In the genomic region with DNA sequence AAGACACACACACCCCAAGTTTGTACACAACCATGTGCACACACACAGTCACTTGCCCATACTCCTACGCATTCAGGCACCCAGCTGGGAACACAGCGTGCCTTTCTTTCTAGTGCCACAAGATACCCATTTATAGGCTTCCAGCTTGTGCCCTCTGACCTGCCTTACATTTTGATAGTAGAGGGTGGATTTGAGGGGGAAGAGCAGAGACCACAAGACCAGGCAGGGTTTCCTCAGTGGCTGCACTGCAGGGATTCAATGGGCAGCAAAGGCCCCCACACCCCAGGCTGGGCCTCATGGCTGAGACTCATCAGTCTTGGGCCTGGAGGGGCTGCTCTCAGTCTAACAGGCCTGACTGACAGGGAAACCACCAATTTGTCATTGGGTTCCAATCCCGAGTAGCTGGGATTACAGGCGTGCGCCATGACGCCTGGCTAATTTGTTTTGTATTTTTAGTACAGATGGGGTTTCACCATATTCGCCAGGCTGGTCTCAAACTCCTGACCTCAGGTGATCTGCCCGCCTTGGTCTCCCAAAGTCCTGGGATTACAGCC, we compare ENCODE assay signal across 9 cellular contexts. TPM values are rescaled to one million over a fixed set of nuclear protein-coding genes. Genes with fewer than 3 reads are reported as not detected.
DNase-seq lines count a peak whose midpoint lies in the region; ATAC-seq and TF ChIP-seq lines count a peak whose summit lies in the region.
"Had no signal": no experiment of that assay in that cellular context is flagged by ENCODE, and none has a peak within 500 bp of the region (broad histone marks: within the 10 kb centered on the region; RNA-seq: fewer than 3 reads in every experiment).

No MANE protein-coding gene starts in this region.

- DNase-seq in right cardiac atrium (no peak), left cardiac atrium (no peak), uterus (no peak), SK-N-DZ (ENCODE audit: low spot score) (no peak)
- peak; percentile 48 for DNase-seq in activated naive CD8-positive, alpha-beta T cell treated with anti-CD3 and anti-CD28 coated beads for 36 hours
- DNase-seq in natural killer cell treated with Interleukin-12 subunit alpha and Interleukin-12 subunit beta and Interleukin-15 and Interleukin-18, amount 100 ng/mL, for 72 hours (ENCODE audit: low spot score) = no peak
- no peak for DNase-seq in activated CD4-positive, CD25-positive, alpha-beta regulatory T cell treated with anti-CD3 and anti-CD28 coated beads, Interleukin-2, amount 50 U/mL, for 72 hours
- DNase-seq: occipital lobe had no signal

- H3K4me1 Mint-ChIP-seq in activated naive CD8-positive, alpha-beta T cell treated with anti-CD3 and anti-CD28 coated beads for 36 hours = peaks cover 55% of the 10 kb centered on the region
- H3K4me1 Mint-ChIP-seq in natural killer cell treated with Interleukin-12 subunit alpha and Interleukin-12 subunit beta and Interleukin-15 and Interleukin-18, amount 100 ng/mL, for 72 hours (ENCODE audit: low read depth in 2 of 2) = peaks cover 65 to 66% of the 10 kb centered on the region in 2 donors

- no peaks in the 10 kb centered on the region for H3K27me3 Mint-ChIP-seq in activated naive CD8-positive, alpha-beta T cell treated with anti-CD3 and anti-CD28 coated beads for 36 hours
- no peaks in the 10 kb centered on the region for H3K27me3 Mint-ChIP-seq in natural killer cell treated with Interleukin-12 subunit alpha and Interleukin-12 subunit beta and Interleukin-15 and Interleukin-18, amount 100 ng/mL, for 72 hours

- H3K4me3 ChIP-seq in right cardiac atrium (ENCODE audit: low read length) = no peak overlapping the region
- H3K4me3 ChIP-seq in uterus = no peak overlapping the region

- peak overlapping the region; percentile 98 for H3K27ac Mint-ChIP-seq in activated naive CD8-positive, alpha-beta T cell treated with anti-CD3 and anti-CD28 coated beads for 36 hours
- peak overlapping the region; percentile 98 to 100 for H3K27ac Mint-ChIP-seq in natural killer cell treated with Interleukin-12 subunit alpha and Interleukin-12 subunit beta and Interleukin-15 and Interleukin-18, amount 100 ng/mL, for 72 hours

- no peak for ATAC-seq in right cardiac atrium
- no peak for ATAC-seq in left cardiac atrium
- ATAC-seq in natural killer cell treated with Interleukin-12 subunit alpha and Interleukin-12 subunit beta and Interleukin-15 and Interleukin-18, amount 100 ng/mL, for 72 hours = no peak
- no peak for ATAC-seq in HG03439 (IDR thresholded peaks at IDR 0.05; ENCODE audit: unreplicated experiment)

- no peak for TF ChIP-seq CTCF in uterus (IDR thresholded peaks at IDR 0.05)

- intact Hi-C loops in right cardiac atrium (cut with DNase I) = loop anchor here in 2 of 4 donors (10.0 kb wide), 1 partner anchor 48 kb away; a partner anchor contains a TSS
- intact Hi-C loops in left cardiac atrium (cut with DNase I) = loop anchor here in 1 of 2 donors (10.0 kb wide), 1 partner anchor 48 kb away; a partner anchor contains a TSS
- intact Hi-C loops in uterus (cut with DNase I; ENCODE audit: low total_unique reads) = no loop called here

- H3K36me3 Mint-ChIP-seq in activated naive CD8-positive, alpha-beta T cell treated with anti-CD3 and anti-CD28 coated beads for 36 hours = peaks cover 1% of the 10 kb centered on the region
- H3K36me3 Mint-ChIP-seq in natural killer cell treated with Interleukin-12 subunit alpha and Interleukin-12 subunit beta and Interleukin-15 and Interleukin-18, amount 100 ng/mL, for 72 hours = no peaks in the 10 kb centered on the region

- no peak for TF ChIP-seq POLR2A in uterus (IDR thresholded peaks at IDR 0.05)

- no peaks in the 10 kb centered on the region for H3K36me3 ChIP-seq in uterus

- H3K27me3 ChIP-seq in right cardiac atrium (ENCODE audit: control insufficient read depth, insufficient read depth) = no peaks in the 10 kb centered on the region
- no peaks in the 10 kb centered on the region for H3K27me3 ChIP-seq in uterus

- whole genome bisulfite sequencing in right cardiac atrium = 91% methylated on average over 8 of the region's 8 CpGs

- peak overlapping the region; percentile 93 for H3K4me3 Mint-ChIP-seq in activated naive CD8-positive, alpha-beta T cell treated with anti-CD3 and anti-CD28 coated beads for 36 hours
- peak overlapping the region; percentile 88 for H3K4me3 Mint-ChIP-seq in natural killer cell treated with Interleukin-12 subunit alpha and Interleukin-12 subunit beta and Interleukin-15 and Interleukin-18, amount 100 ng/mL, for 72 hours

- H3K9me3 Mint-ChIP-seq in activated naive CD8-positive, alpha-beta T cell treated with anti-CD3 and anti-CD28 coated beads for 36 hours = no peaks in the 10 kb centered on the region
- no peaks in the 10 kb centered on the region for H3K9me3 Mint-ChIP-seq in natural killer cell treated with Interleukin-12 subunit alpha and Interleukin-12 subunit beta and Interleukin-15 and Interleukin-18, amount 100 ng/mL, for 72 hours

- H3K4me1 ChIP-seq in right cardiac atrium (ENCODE audit: control insufficient read depth, insufficient read depth, low read length) = peaks cover 17% of the 10 kb centered on the region
- H3K4me1 ChIP-seq in uterus = peaks cover 0 to 13% of the 10 kb centered on the region in 2 donors

- H3K9me3 ChIP-seq in right cardiac atrium (ENCODE audit: control insufficient read depth, low read length) (no peaks in the 10 kb centered on the region), uterus (no peaks in the 10 kb centered on the region)

- H3K27ac ChIP-seq in right cardiac atrium (ENCODE audit: low read length) = peak overlapping the region; percentile 89
- peak overlapping the region; percentile 87 for H3K27ac ChIP-seq in uterus

RNA-seq across cellular contexts. Expression of a gene that starts 18.8 kb away (rescaled TPM):
- total RNA-seq in right cardiac atrium = 1 to 10 TPM; 3.0 to 6.0 (median 3.8) TPM
- polyA plus RNA-seq in right cardiac atrium = 2.1 TPM
- total RNA-seq in left cardiac atrium = 1 to 10 TPM; 3.9 to 5.0 TPM
- 1 to 10 TPM; 2.8 to 2.9 TPM for total RNA-seq in activated naive CD8-positive, alpha-beta T cell treated with anti-CD3 and anti-CD28 coated beads for 36 hours
- total RNA-seq in natural killer cell treated with Interleukin-12 subunit alpha and Interleukin-12 subunit beta and Interleukin-15 and Interleukin-18, amount 100 ng/mL, for 72 hours = 1 to 10 TPM; 3.1 to 5.0 TPM
- total RNA-seq in uterus = 10 to 100 TPM in 3 of 4 donors, under 1 TPM in 1; 0.59 to 36.2 (median 17.7) TPM
- polyA plus RNA-seq in SK-N-DZ (2014; cell fraction: cytosol; rRNA removed) = 6.4 and 6.5 TPM in 2 replicates
- 24.4 and 25.9 TPM in 2 replicates for polyA plus RNA-seq in SK-N-DZ (2014; cell fraction: nucleus; rRNA removed)

RNA-seq across cellular contexts. Expression of a gene that starts 51.2 kb away (rescaled TPM):
- total RNA-seq in right cardiac atrium (10 to 100 TPM; 11.6 to 22.3 (median 13.8) TPM), left cardiac atrium (10 to 100 TPM; 21.3 to 27.0 TPM), uterus (10 to 100 TPM; 10.3 to 46.2 (median 23.0) TPM)
- 11.7 TPM for polyA plus RNA-seq in right cardiac atrium
- total RNA-seq in activated naive CD8-positive, alpha-beta T cell treated with anti-CD3 and anti-CD28 coated beads for 36 hours = 1 to 10 TPM; 6.8 to 7.8 TPM
- total RNA-seq in natural killer cell treated with Interleukin-12 subunit alpha and Interleukin-12 subunit beta and Interleukin-15 and Interleukin-18, amount 100 ng/mL, for 72 hours = 10 to 100 TPM; 31.2 to 47.2 TPM
- polyA plus RNA-seq in SK-N-DZ (2014; cell fraction: cytosol; rRNA removed) = 6.7 and 8.8 TPM in 2 replicates
- 9.2 and 9.7 TPM in 2 replicates for polyA plus RNA-seq in SK-N-DZ (2014; cell fraction: nucleus; rRNA removed)
